In the genomic region with DNA sequence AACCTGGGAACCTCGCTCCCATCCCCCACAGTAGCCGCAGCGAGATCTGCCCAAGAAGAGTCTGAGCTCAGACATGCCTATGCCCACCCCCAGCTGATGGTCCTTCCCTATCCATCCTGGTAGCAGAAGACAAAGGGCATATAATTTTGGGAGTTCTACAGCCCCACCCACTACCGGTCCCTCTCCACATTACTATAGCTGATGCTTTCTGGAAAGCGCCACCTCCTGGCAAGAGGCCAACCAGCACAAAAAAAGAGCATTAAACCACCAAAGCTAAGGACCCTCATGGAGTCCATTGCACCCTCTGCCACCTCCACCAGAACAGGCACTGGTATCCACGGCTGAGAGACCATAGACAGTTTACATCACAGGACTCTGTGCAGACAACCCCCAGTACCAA, we compare ENCODE assay signal across 14 cellular contexts.
DNase-seq lines count a peak whose midpoint lies in the region; ATAC-seq lines count a peak whose summit lies in the region.
"Had no signal": no experiment of that assay in that cellular context is flagged by ENCODE, and none has a peak within 500 bp of the region (broad histone marks: within the 10 kb centered on the region; RNA-seq: fewer than 3 reads in every experiment).

No MANE protein-coding gene starts in this region.

- no peak overlapping the region for H3K4me2 ChIP-seq in Karpas-422 (ENCODE audit: low read depth, low read length, poor library complexity, severe bottlenecking)

- no peaks in the 10 kb centered on the region for H3K36me3 ChIP-seq in Karpas-422 (ENCODE audit: insufficient read depth, low read length)

- H3K4me3 ChIP-seq in Karpas-422 (ENCODE audit: low read length) = no peak overlapping the region
- H3K4me3 ChIP-seq: mucosa of descending colon had no signal

- no peaks in the 10 kb centered on the region for H3K79me2 ChIP-seq in Karpas-422 (ENCODE audit: low read length)

- ATAC-seq in GM21515 (IDR thresholded peaks at IDR 0.05; ENCODE audit: unreplicated experiment) (no peak), GM19395 (IDR thresholded peaks at IDR 0.05; ENCODE audit: unreplicated experiment) (no peak)
- ATAC-seq: mucosa of descending colon; stimulated activated memory B cell treated with anti-CD40 and anti-IgM and Interleukin-4, amounts not matched to agents 10 μg/mL and 1 μg/mL and 100 μg/mL, for 72 hours had no signal

- no peaks in the 10 kb centered on the region for H3K27me3 ChIP-seq in Karpas-422 (ENCODE audit: low read length)

- peaks cover 39% of the 10 kb centered on the region for H3K27me3 Mint-ChIP-seq in activated CD4-positive, alpha-beta T cell treated with anti-CD3 and anti-CD28 coated beads, Interleukin-2, amount 10 ng/mL, durations not matched to agents 24 days and 14 days
- peaks cover 2% of the 10 kb centered on the region for H3K27me3 Mint-ChIP-seq in activated CD4-positive, alpha-beta memory T cell treated with anti-CD3 and anti-CD28 coated beads for 36 hours

- no peaks in the 10 kb centered on the region for H3K36me3 Mint-ChIP-seq in activated CD4-positive, alpha-beta T cell treated with anti-CD3 and anti-CD28 coated beads, Interleukin-2, amount 10 ng/mL, durations not matched to agents 24 days and 14 days (ENCODE audit: low read depth)
- no peaks in the 10 kb centered on the region for H3K36me3 Mint-ChIP-seq in activated CD4-positive, alpha-beta memory T cell treated with anti-CD3 and anti-CD28 coated beads for 36 hours
- H3K36me3 Mint-ChIP-seq: activated naive CD4-positive, alpha-beta T cell treated with anti-CD3 and anti-CD28 coated beads, Interleukin-2, amount 50 U/mL, for 24 hours; stimulated activated memory B cell treated with anti-CD40 and anti-IgM and Interleukin-4, amounts not matched to agents 10 μg/mL and 1 μg/mL and 100 μg/mL, for 72 hours had no signal

- H4K20me1 ChIP-seq in Karpas-422 (ENCODE audit: insufficient read depth, low read depth, low read length) = no peaks in the 10 kb centered on the region

- no peaks in the 10 kb centered on the region for H3K9me3 ChIP-seq in Karpas-422 (ENCODE audit: low read length)
- H3K9me3 ChIP-seq: mucosa of descending colon had no signal

- H3K27ac Mint-ChIP-seq in activated CD4-positive, alpha-beta T cell treated with anti-CD3 and anti-CD28 coated beads, Interleukin-2, amount 10 ng/mL, durations not matched to agents 24 days and 14 days = no peak overlapping the region
- H3K27ac Mint-ChIP-seq in activated CD4-positive, alpha-beta memory T cell treated with anti-CD3 and anti-CD28 coated beads for 36 hours = no peak overlapping the region
- H3K27ac Mint-ChIP-seq: IgD-negative memory B cell; stimulated activated memory B cell treated with anti-CD40 and anti-IgM and Interleukin-4, amounts not matched to agents 10 μg/mL and 1 μg/mL and 100 μg/mL, for 72 hours had no signal

- CTCF ChIA-PET in activated CD4-positive, alpha-beta memory T cell treated with anti-CD3 and anti-CD28 coated beads for 36 hours (lab: Charles Lee) = interaction anchor here (1.0 kb wide), 1 partner anchor 222 kb away, joined by 4 read pairs; no protein-coding TSS in a partner anchor

- no peak overlapping the region for H3K27ac ChIP-seq in Karpas-422 (ENCODE audit: low read length)

- no peaks in the 10 kb centered on the region for H3K9me3 Mint-ChIP-seq in activated CD4-positive, alpha-beta T cell treated with anti-CD3 and anti-CD28 coated beads, Interleukin-2, amount 10 ng/mL, durations not matched to agents 24 days and 14 days
- H3K9me3 Mint-ChIP-seq in activated CD4-positive, alpha-beta memory T cell treated with anti-CD3 and anti-CD28 coated beads for 36 hours = peaks cover 5% of the 10 kb centered on the region
- H3K9me3 Mint-ChIP-seq: activated naive CD4-positive, alpha-beta T cell treated with anti-CD3 and anti-CD28 coated beads, Interleukin-2, amount 50 U/mL, for 24 hours had no signal

- intact Hi-C loops in activated CD4-positive, alpha-beta T cell treated with anti-CD3 and anti-CD28 coated beads, Interleukin-2, amount 10 ng/mL, durations not matched to agents 24 days and 14 days (cut with micrococcal nuclease) = loop anchor here (10.0 kb wide), 1 partner anchor 220 kb away; a partner anchor contains a TSS
- intact Hi-C loops in activated CD4-positive, alpha-beta memory T cell treated with anti-CD3 and anti-CD28 coated beads for 36 hours (cut with micrococcal nuclease) = no loop called here
- intact Hi-C loops in posterior vena cava (cut with DNase I) = no loop called here

- H3K9me2 ChIP-seq in Karpas-422 (replicated peaks; ENCODE audit: insufficient read depth, low read length) = no peaks in the 10 kb centered on the region

- no peak overlapping the region for H3K9ac ChIP-seq in Karpas-422 (ENCODE audit: low read length)

- DNase-seq in activated CD4-positive, alpha-beta T cell treated with anti-CD3 and anti-CD28 coated beads, Interleukin-2, amount 10 ng/mL, durations not matched to agents 24 days and 14 days = peak; percentile 80
- no peak for DNase-seq in activated CD4-positive, alpha-beta T cell treated with anti-CD3 and anti-CD28 coated beads for 4 hours
- DNase-seq in Karpas-422 (peak; percentile 87), posterior vena cava (ENCODE audit: low spot score) (peak; percentile 59), NCI-H226 (no peak)
- DNase-seq in activated CD4-positive, alpha-beta memory T cell treated with anti-CD3 and anti-CD28 coated beads for 36 hours = peak; percentile 18
- DNase-seq: hippocampal formation, NCI-H510A treated with DMSO at 0.1 percent for 48 hours had no signal

- POLR2A ChIA-PET in activated CD4-positive, alpha-beta memory T cell treated with anti-CD3 and anti-CD28 coated beads for 36 hours (lab: Charles Lee) = no interaction called here

- no peaks in the 10 kb centered on the region for H3K4me1 ChIP-seq in Karpas-422 (ENCODE audit: low read length)

- H3K4me3 Mint-ChIP-seq in activated CD4-positive, alpha-beta T cell treated with anti-CD3 and anti-CD28 coated beads, Interleukin-2, amount 10 ng/mL, durations not matched to agents 24 days and 14 days = no peak overlapping the region
- no peak overlapping the region for H3K4me3 Mint-ChIP-seq in activated CD4-positive, alpha-beta memory T cell treated with anti-CD3 and anti-CD28 coated beads for 36 hours
- H3K4me3 Mint-ChIP-seq: activated naive CD4-positive, alpha-beta T cell treated with anti-CD3 and anti-CD28 coated beads, Interleukin-2, amount 50 U/mL, for 24 hours; stimulated activated memory B cell treated with anti-CD40 and anti-IgM and Interleukin-4, amounts not matched to agents 10 μg/mL and 1 μg/mL and 100 μg/mL, for 72 hours had no signal

- H2AFZ ChIP-seq in Karpas-422 (ENCODE audit: low read length) = no peak overlapping the region

- no peaks in the 10 kb centered on the region for H3K4me1 Mint-ChIP-seq in activated CD4-positive, alpha-beta T cell treated with anti-CD3 and anti-CD28 coated beads, Interleukin-2, amount 10 ng/mL, durations not matched to agents 24 days and 14 days
- H3K4me1 Mint-ChIP-seq in activated CD4-positive, alpha-beta memory T cell treated with anti-CD3 and anti-CD28 coated beads for 36 hours (ENCODE audit: low read depth) = no peaks in the 10 kb centered on the region
- H3K4me1 Mint-ChIP-seq: activated naive CD4-positive, alpha-beta T cell treated with anti-CD3 and anti-CD28 coated beads, Interleukin-2, amount 50 U/mL, for 24 hours; stimulated activated memory B cell treated with anti-CD40 and anti-IgM and Interleukin-4, amounts not matched to agents 10 μg/mL and 1 μg/mL and 100 μg/mL, for 72 hours had no signal

Comparison
In these comparisons a context has a peak if more than half of its experiments do, and no peak if none do; other contexts are left out.
1. DNase-seq: peak in activated CD4-positive, alpha-beta T cell treated with anti-CD3 and anti-CD28 coated beads, Interleukin-2, amount 10 ng/mL, durations not matched to agents 24 days and 14 days (single experiment), Karpas-422 (single experiment), activated CD4-positive, alpha-beta memory T cell treated with anti-CD3 and anti-CD28 coated beads for 36 hours (single experiment) and posterior vena cava (single experiment); none in activated CD4-positive, alpha-beta T cell treated with anti-CD3 and anti-CD28 coated beads for 4 hours (0 of 2) and NCI-H226 (single experiment).